ENCODE assay signal across 8 cellular contexts in the genomic region with DNA sequence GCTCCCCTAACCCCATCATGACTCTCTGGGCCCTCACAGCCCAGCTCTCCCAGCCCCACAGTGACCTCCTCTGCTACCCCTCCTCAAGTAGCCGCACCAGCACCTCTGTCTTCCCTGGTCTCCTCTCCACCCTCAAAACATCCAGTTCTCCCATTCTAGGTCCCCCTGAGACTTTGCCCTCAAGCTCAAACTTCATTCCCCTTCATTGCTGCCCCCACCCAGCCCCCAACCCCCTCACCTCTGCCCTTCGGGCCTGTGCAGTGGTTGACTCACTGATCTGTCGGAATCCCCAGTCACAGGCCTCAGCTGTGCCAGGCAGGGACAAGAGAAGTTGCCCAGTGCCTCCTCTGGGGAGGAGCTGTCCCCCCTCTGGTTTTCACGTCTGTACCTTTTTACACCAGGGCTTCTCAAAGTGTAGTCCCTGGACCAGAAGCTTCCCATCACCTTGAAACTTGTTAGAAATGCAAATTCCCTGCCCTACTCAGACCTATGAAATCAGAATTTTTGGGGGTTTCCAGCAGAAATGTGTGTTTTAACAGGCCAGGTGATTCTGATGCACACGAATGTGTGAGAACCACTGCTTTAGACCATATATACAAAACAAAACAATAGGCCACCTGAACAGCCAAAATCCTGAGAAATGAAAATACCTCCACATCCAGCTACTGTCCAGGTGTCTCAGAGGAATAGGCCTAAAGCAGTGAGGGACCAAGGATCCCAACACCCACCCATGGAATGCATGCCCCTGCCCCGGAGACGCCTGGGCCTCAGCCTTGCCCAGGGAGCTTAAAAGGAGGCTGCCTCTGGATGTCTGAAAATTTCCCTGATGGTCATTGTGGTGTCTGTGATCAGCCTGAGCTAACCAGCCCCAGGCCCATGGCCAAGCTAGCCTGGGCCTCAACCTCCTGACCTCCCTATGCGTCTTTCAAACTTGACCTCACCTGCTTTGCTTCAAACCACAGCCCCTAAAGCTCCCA. TPM values are rescaled to one million over a fixed set of nuclear protein-coding genes. Genes with fewer than 3 reads are reported as not detected.
DNase-seq lines count a peak whose midpoint lies in the region; ATAC-seq, FAIRE-seq and TF ChIP-seq lines count a peak whose summit lies in the region.

No MANE protein-coding gene starts in this region.

- no peak for ATAC-seq in GM21528 (IDR thresholded peaks at IDR 0.05; ENCODE audit: low FRiP score, unreplicated experiment)

- H3K79me2 ChIP-seq in keratinocyte (ENCODE audit: control insufficient read depth, insufficient read depth, low read length), result no peaks in the 10 kb centered on the region

- POLR2A ChIA-PET in activated CD4-positive, alpha-beta T cell treated with anti-CD3 and anti-CD28 coated beads, Interleukin-2, amount 10 ng/mL, durations not matched to agents 7 days and 5 days (lab: Charles Lee), result no interaction called here

- intact Hi-C loops in activated T-helper 1 cell treated with anti-CD3 and anti-CD28 coated beads, Interleukin-12 subunit alpha, Interleukin-12 subunit beta, Interleukin-2, Interleukin-4 antibody, amounts not matched to agents 30 ng/mL and 10 ng/mL and 1 ng/mL, durations not matched to agents 14 hours and 24 hours and 36 hours (cut with micrococcal nuclease), result loop anchor here (1.0 kb wide), 3 partner anchors 12 to 50 kb away; a partner anchor contains a TSS

- peaks cover 17% of the 10 kb centered on the region for H3K4me1 Mint-ChIP-seq in activated CD4-positive, alpha-beta T cell treated with anti-CD3 and anti-CD28 coated beads, Interleukin-2, amount 10 ng/mL, durations not matched to agents 7 days and 5 days
- peaks cover 20% of the 10 kb centered on the region for H3K4me1 Mint-ChIP-seq in activated T-helper 1 cell treated with anti-CD3 and anti-CD28 coated beads, Interleukin-12 subunit alpha, Interleukin-12 subunit beta, Interleukin-2, Interleukin-4 antibody, amounts not matched to agents 30 ng/mL and 10 ng/mL and 1 ng/mL, durations not matched to agents 14 hours and 24 hours and 36 hours (ENCODE audit: low read depth)

- H3K4me2 ChIP-seq in keratinocyte (ENCODE audit: control insufficient read depth, extremely low read depth, insufficient read depth, low read depth, low read length), result peak overlapping the region; percentile 62

- CTCF ChIA-PET in activated CD4-positive, alpha-beta T cell treated with anti-CD3 and anti-CD28 coated beads, Interleukin-2, amount 10 ng/mL, durations not matched to agents 7 days and 5 days (lab: Charles Lee), result interaction anchor here (1.1 to 2.5 kb wide), 10 partner anchors 9 to 162 kb away, joined by 3 to 14 read pairs (median 4); a partner anchor contains a TSS

- H3K4me3 ChIP-seq in keratinocyte (ENCODE audit: control insufficient read depth in 2 of 3, extremely low read depth in 1 of 3, insufficient read depth in 2 of 3, low read depth in 1 of 3, low read length in 3 of 3), result peak overlapping the region in 1 of 3 experiments; percentile 44
- H3K4me3 ChIP-seq in thymus (ENCODE audit: low read length), result peak overlapping the region; percentile 59

- DNase-seq in activated CD4-positive, alpha-beta T cell treated with anti-CD3 and anti-CD28 coated beads, Interleukin-2, amount 10 ng/mL, durations not matched to agents 7 days and 5 days, result no peak
- no peak for DNase-seq in activated CD4-positive, alpha-beta T cell treated with anti-CD3 and anti-CD28 coated beads, Interleukin-2, amount 50 U/mL, for 1 hour
- no peak for DNase-seq in activated T-helper 1 cell treated with anti-CD3 and anti-CD28 coated beads, Interleukin-12 subunit alpha, Interleukin-12 subunit beta, Interleukin-2, Interleukin-4 antibody, amounts not matched to agents 30 ng/mL and 10 ng/mL and 1 ng/mL, durations not matched to agents 14 hours and 24 hours and 36 hours (ENCODE audit: low spot score)
- DNase-seq in keratinocyte (ENCODE audit: low read depth, low spot score), result no peak
- DNase-seq in DMS 273 (lab: John Stamatoyannopoulos, UW; ENCODE audit: unreplicated experiment), result no peak
- no peak for DNase-seq in NCI-H524 treated with DMSO at 0.1 percent for 48 hours (lab: John Stamatoyannopoulos, UW)

- H3K9me3 Mint-ChIP-seq in activated CD4-positive, alpha-beta T cell treated with anti-CD3 and anti-CD28 coated beads, Interleukin-2, amount 10 ng/mL, durations not matched to agents 7 days and 5 days, result no peaks in the 10 kb centered on the region
- H3K9me3 Mint-ChIP-seq in activated T-helper 1 cell treated with anti-CD3 and anti-CD28 coated beads, Interleukin-12 subunit alpha, Interleukin-12 subunit beta, Interleukin-2, Interleukin-4 antibody, amounts not matched to agents 30 ng/mL and 10 ng/mL and 1 ng/mL, durations not matched to agents 14 hours and 24 hours and 36 hours, result no peaks in the 10 kb centered on the region

- peak overlapping the region; percentile 93 for H2AFZ ChIP-seq in keratinocyte (ENCODE audit: control insufficient read depth, low read length)

- H3K27ac Mint-ChIP-seq in activated CD4-positive, alpha-beta T cell treated with anti-CD3 and anti-CD28 coated beads, Interleukin-2, amount 10 ng/mL, durations not matched to agents 7 days and 5 days, result no peak overlapping the region
- H3K27ac Mint-ChIP-seq in activated T-helper 1 cell treated with anti-CD3 and anti-CD28 coated beads, Interleukin-12 subunit alpha, Interleukin-12 subunit beta, Interleukin-2, Interleukin-4 antibody, amounts not matched to agents 30 ng/mL and 10 ng/mL and 1 ng/mL, durations not matched to agents 14 hours and 24 hours and 36 hours, result peak overlapping the region; percentile 61

- H3K36me3 ChIP-seq in keratinocyte (ENCODE audit: control insufficient read depth in 2 of 2, extremely low read depth in 1 of 2, insufficient read depth in 2 of 2, low read length in 2 of 2) (no peaks in the 10 kb centered on the region), thymus (ENCODE audit: control insufficient read depth, insufficient read depth) (no peaks in the 10 kb centered on the region)

- no peak for TF ChIP-seq CTCF in keratinocyte (optimal IDR thresholded peaks at IDR 0.05 in 1 of 3, IDR thresholded peaks at IDR 0.05 in 1 of 3, conservative IDR thresholded peaks at IDR 0.05 in 1 of 3; ENCODE audit: extremely low read depth in 1 of 3, insufficient read depth in 2 of 3, low read length in 3 of 3)

- peak overlapping the region; percentile 68 for H3K4me3 Mint-ChIP-seq in activated CD4-positive, alpha-beta T cell treated with anti-CD3 and anti-CD28 coated beads, Interleukin-2, amount 10 ng/mL, durations not matched to agents 7 days and 5 days
- peak overlapping the region; percentile 74 for H3K4me3 Mint-ChIP-seq in activated T-helper 1 cell treated with anti-CD3 and anti-CD28 coated beads, Interleukin-12 subunit alpha, Interleukin-12 subunit beta, Interleukin-2, Interleukin-4 antibody, amounts not matched to agents 30 ng/mL and 10 ng/mL and 1 ng/mL, durations not matched to agents 14 hours and 24 hours and 36 hours

- H3K27ac ChIP-seq in keratinocyte (ENCODE audit: control insufficient read depth, insufficient read depth, low read length) (no peak overlapping the region), thymus (ENCODE audit: low read depth) (no peak overlapping the region)

- no peaks in the 10 kb centered on the region for H3K9me3 ChIP-seq in keratinocyte (ENCODE audit: control insufficient read depth, low read depth, low read length)
- H3K9me3 ChIP-seq in thymus (ENCODE audit: control insufficient read depth), result no peaks in the 10 kb centered on the region

- no peaks in the 10 kb centered on the region for H3K9me1 ChIP-seq in keratinocyte (ENCODE audit: control insufficient read depth, extremely low read depth, insufficient read depth, low read length)

- 97% methylated on average over 8 of the region's 8 CpGs for WGBS in thymus

- no peaks in the 10 kb centered on the region for H3K27me3 ChIP-seq in keratinocyte (ENCODE audit: control insufficient read depth, extremely low read depth, insufficient read depth, low read length)
- H3K27me3 ChIP-seq in thymus (ENCODE audit: control insufficient read depth, insufficient read depth), result no peaks in the 10 kb centered on the region

- peak overlapping the region; percentile 37 for H3K9ac ChIP-seq in keratinocyte (ENCODE audit: control insufficient read depth, extremely low read depth, insufficient read depth, low read length)

- H4K20me1 ChIP-seq in keratinocyte (ENCODE audit: control insufficient read depth, extremely low read depth, insufficient read depth, low read length), result no peaks in the 10 kb centered on the region

- H3K4me1 ChIP-seq in keratinocyte (ENCODE audit: control insufficient read depth, extremely low read depth, insufficient read depth, low read length), result peaks cover 21% of the 10 kb centered on the region
- H3K4me1 ChIP-seq in thymus (ENCODE audit: control insufficient read depth, insufficient read depth, low read length), result peaks cover 7% of the 10 kb centered on the region

- FAIRE-seq in keratinocyte (lab: Jason Lieb, UNC), result no peak

- peaks cover 5% of the 10 kb centered on the region for H3K27me3 Mint-ChIP-seq in activated CD4-positive, alpha-beta T cell treated with anti-CD3 and anti-CD28 coated beads, Interleukin-2, amount 10 ng/mL, durations not matched to agents 7 days and 5 days
- peaks cover 23% of the 10 kb centered on the region for H3K27me3 Mint-ChIP-seq in activated T-helper 1 cell treated with anti-CD3 and anti-CD28 coated beads, Interleukin-12 subunit alpha, Interleukin-12 subunit beta, Interleukin-2, Interleukin-4 antibody, amounts not matched to agents 30 ng/mL and 10 ng/mL and 1 ng/mL, durations not matched to agents 14 hours and 24 hours and 36 hours (ENCODE audit: insufficient read depth)

- dilution Hi-C loops in keratinocyte (cut with MboI; ENCODE audit: extremely low pct_ligation_motif_present, low sequenced_read_pairs), result no loop called here

- no peaks in the 10 kb centered on the region for H3K36me3 Mint-ChIP-seq in activated CD4-positive, alpha-beta T cell treated with anti-CD3 and anti-CD28 coated beads, Interleukin-2, amount 10 ng/mL, durations not matched to agents 7 days and 5 days (ENCODE audit: low read depth)
- H3K36me3 Mint-ChIP-seq in activated T-helper 1 cell treated with anti-CD3 and anti-CD28 coated beads, Interleukin-12 subunit alpha, Interleukin-12 subunit beta, Interleukin-2, Interleukin-4 antibody, amounts not matched to agents 30 ng/mL and 10 ng/mL and 1 ng/mL, durations not matched to agents 14 hours and 24 hours and 36 hours (ENCODE audit: low read depth), result no peaks in the 10 kb centered on the region

RNA-seq across cellular contexts. Expression of a gene that starts 0.9 kb away (rescaled TPM):
- total RNA-seq in activated CD4-positive, alpha-beta T cell treated with anti-CD3 and anti-CD28 coated beads, Interleukin-2, amount 10 ng/mL, durations not matched to agents 7 days and 5 days, result 1 to 10 TPM; 2.3 to 2.7 TPM
- total RNA-seq in activated T-helper 1 cell treated with anti-CD3 and anti-CD28 coated beads, Interleukin-12 subunit alpha, Interleukin-12 subunit beta, Interleukin-2, Interleukin-4 antibody, amounts not matched to agents 30 ng/mL and 10 ng/mL and 1 ng/mL, durations not matched to agents 14 hours and 24 hours and 36 hours, result 4.4 and 4.9 TPM in 2 replicates
- polyA plus RNA-seq in keratinocyte (17.3 to 33.4 TPM (median 17.6 TPM) in 3 replicates), thymus (11.8 TPM)
- polyA plus RNA-seq in keratinocyte (2011; ENCODE audit: low read depth), result 5.4 TPM
- polyA plus RNA-seq in keratinocyte (2011; cell fraction: cytosol; rRNA removed), result 19.1 and 29.6 TPM in 2 replicates
- polyA plus RNA-seq in keratinocyte (2011; cell fraction: nucleus; rRNA removed), result 26.7 and 27.7 TPM in 2 replicates
- polyA plus RNA-seq in keratinocyte (2012; ENCODE audit: low replicate concordance), result 16.6 and 20.0 TPM in 2 replicates
- 19.7 to 38.7 TPM (median 35.3 TPM) in 3 replicates for polyA minus RNA-seq in keratinocyte
- polyA minus RNA-seq in keratinocyte (2011; cell fraction: cytosol; rRNA and poly(A)+ RNA removed), result 30.3 TPM
- polyA minus RNA-seq in keratinocyte (2011; cell fraction: nucleus; rRNA and poly(A)+ RNA removed), result 11.2 and 13.7 TPM in 2 replicates

RNA-seq across cellular contexts. Expression of a gene that starts 24.7 kb away (rescaled TPM):
- total RNA-seq in activated CD4-positive, alpha-beta T cell treated with anti-CD3 and anti-CD28 coated beads, Interleukin-2, amount 10 ng/mL, durations not matched to agents 7 days and 5 days, result 10 to 100 TPM; 54.0 to 55.0 TPM
- total RNA-seq in activated T-helper 1 cell treated with anti-CD3 and anti-CD28 coated beads, Interleukin-12 subunit alpha, Interleukin-12 subunit beta, Interleukin-2, Interleukin-4 antibody, amounts not matched to agents 30 ng/mL and 10 ng/mL and 1 ng/mL, durations not matched to agents 14 hours and 24 hours and 36 hours, result 89.2 and 90.9 TPM in 2 replicates
- polyA plus RNA-seq in keratinocyte, result 74.6 to 92.5 TPM (median 82.4 TPM) in 3 replicates
- polyA plus RNA-seq in keratinocyte (2011; ENCODE audit: low read depth), result 23.1 TPM
- polyA plus RNA-seq in keratinocyte (2011; cell fraction: cytosol; rRNA removed), result 65.7 and 66.9 TPM in 2 replicates
- polyA plus RNA-seq in keratinocyte (2011; cell fraction: nucleus; rRNA removed), result 51.2 and 56.0 TPM in 2 replicates
- 46.4 and 59.1 TPM in 2 replicates for polyA plus RNA-seq in keratinocyte (2012; ENCODE audit: low replicate concordance)
- 115 to 158 TPM (median 119 TPM) in 3 replicates for polyA minus RNA-seq in keratinocyte
- polyA minus RNA-seq in keratinocyte (2011; cell fraction: cytosol; rRNA and poly(A)+ RNA removed), result 103 TPM
- 31.8 and 33.0 TPM in 2 replicates for polyA minus RNA-seq in keratinocyte (2011; cell fraction: nucleus; rRNA and poly(A)+ RNA removed)
- polyA plus RNA-seq in thymus, result 56.5 TPM

RNA-seq across cellular contexts. Expression of a gene that starts 39.9 kb away (rescaled TPM):
- total RNA-seq in activated CD4-positive, alpha-beta T cell treated with anti-CD3 and anti-CD28 coated beads, Interleukin-2, amount 10 ng/mL, durations not matched to agents 7 days and 5 days, result 10 to 100 TPM; 39.8 to 41.1 TPM
- 51.2 and 51.6 TPM in 2 replicates for total RNA-seq in activated T-helper 1 cell treated with anti-CD3 and anti-CD28 coated beads, Interleukin-12 subunit alpha, Interleukin-12 subunit beta, Interleukin-2, Interleukin-4 antibody, amounts not matched to agents 30 ng/mL and 10 ng/mL and 1 ng/mL, durations not matched to agents 14 hours and 24 hours and 36 hours
- polyA plus RNA-seq in keratinocyte (62.8 to 81.2 TPM (median 63.2 TPM) in 3 replicates), thymus (67.5 TPM)
- polyA plus RNA-seq in keratinocyte (2011; ENCODE audit: low read depth), result 42.5 TPM
- 69.1 and 76.9 TPM in 2 replicates for polyA plus RNA-seq in keratinocyte (2011; cell fraction: cytosol; rRNA removed)
- polyA plus RNA-seq in keratinocyte (2011; cell fraction: nucleus; rRNA removed), result 81.5 and 93.9 TPM in 2 replicates
- 34.2 and 38.4 TPM in 2 replicates for polyA plus RNA-seq in keratinocyte (2012; ENCODE audit: low replicate concordance)
- polyA minus RNA-seq in keratinocyte, result 48.4 to 80.1 TPM (median 48.9 TPM) in 3 replicates
- 35.9 TPM for polyA minus RNA-seq in keratinocyte (2011; cell fraction: cytosol; rRNA and poly(A)+ RNA removed)
- polyA minus RNA-seq in keratinocyte (2011; cell fraction: nucleus; rRNA and poly(A)+ RNA removed), result 14.8 and 27.1 TPM in 2 replicates

RNA-seq across cellular contexts. Expression of a gene that starts 40.0 kb away (rescaled TPM):
- 10 to 100 TPM; 45.8 to 61.8 TPM for total RNA-seq in activated CD4-positive, alpha-beta T cell treated with anti-CD3 and anti-CD28 coated beads, Interleukin-2, amount 10 ng/mL, durations not matched to agents 7 days and 5 days
- 98.0 and 98.4 TPM in 2 replicates for total RNA-seq in activated T-helper 1 cell treated with anti-CD3 and anti-CD28 coated beads, Interleukin-12 subunit alpha, Interleukin-12 subunit beta, Interleukin-2, Interleukin-4 antibody, amounts not matched to agents 30 ng/mL and 10 ng/mL and 1 ng/mL, durations not matched to agents 14 hours and 24 hours and 36 hours
- polyA plus RNA-seq in keratinocyte, result 75.4 to 84.2 TPM (median 76.3 TPM) in 3 replicates
- 59.2 TPM for polyA plus RNA-seq in keratinocyte (2011; ENCODE audit: low read depth)
- 67.5 and 81.6 TPM in 2 replicates for polyA plus RNA-seq in keratinocyte (2011; cell fraction: cytosol; rRNA removed)
- polyA plus RNA-seq in keratinocyte (2011; cell fraction: nucleus; rRNA removed), result 86.1 and 89.8 TPM in 2 replicates
- polyA plus RNA-seq in keratinocyte (2012; ENCODE audit: low replicate concordance), result 43.0 and 58.5 TPM in 2 replicates
- polyA minus RNA-seq in keratinocyte, result 43.1 to 66.8 TPM (median 64.5 TPM) in 3 replicates
- 26.9 TPM for polyA minus RNA-seq in keratinocyte (2011; cell fraction: cytosol; rRNA and poly(A)+ RNA removed)
- polyA minus RNA-seq in keratinocyte (2011; cell fraction: nucleus; rRNA and poly(A)+ RNA removed), result 28.6 and 35.8 TPM in 2 replicates
- 61.9 TPM for polyA plus RNA-seq in thymus

RNA-seq across cellular contexts. Expression of a gene that starts 49.2 kb away (rescaled TPM):
- 10 to 100 TPM in 1 of 2 experiments, 1 to 10 TPM in 1; 8.1 to 10.5 TPM for total RNA-seq in activated CD4-positive, alpha-beta T cell treated with anti-CD3 and anti-CD28 coated beads, Interleukin-2, amount 10 ng/mL, durations not matched to agents 7 days and 5 days
- 5.7 and 7.3 TPM in 2 replicates for total RNA-seq in activated T-helper 1 cell treated with anti-CD3 and anti-CD28 coated beads, Interleukin-12 subunit alpha, Interleukin-12 subunit beta, Interleukin-2, Interleukin-4 antibody, amounts not matched to agents 30 ng/mL and 10 ng/mL and 1 ng/mL, durations not matched to agents 14 hours and 24 hours and 36 hours
- polyA plus RNA-seq in keratinocyte, result 2.2 to 3.8 TPM (median 3.3 TPM) in 3 replicates
- 0.44 TPM for polyA plus RNA-seq in keratinocyte (2011; ENCODE audit: low read depth)
- polyA plus RNA-seq in keratinocyte (2011; cell fraction: cytosol; rRNA removed), result 2.1 and 3.5 TPM in 2 replicates
- 3.4 and 5.4 TPM in 2 replicates for polyA plus RNA-seq in keratinocyte (2011; cell fraction: nucleus; rRNA removed)
- 0.27 and 2.8 TPM in 2 replicates for polyA plus RNA-seq in keratinocyte (2012; ENCODE audit: low replicate concordance)
- 1.2 to 2.2 TPM (median 1.3 TPM) in 3 replicates for polyA minus RNA-seq in keratinocyte
- polyA minus RNA-seq in keratinocyte (2011; cell fraction: cytosol; rRNA and poly(A)+ RNA removed), result 6.9 TPM
- polyA minus RNA-seq in keratinocyte (2011; cell fraction: nucleus; rRNA and poly(A)+ RNA removed), result 1.8 and 2.0 TPM in 2 replicates
- polyA plus RNA-seq in thymus, result 6.8 TPM
